Comparison of ENCODE assay signal across 21 cellular contexts in the genomic region with DNA sequence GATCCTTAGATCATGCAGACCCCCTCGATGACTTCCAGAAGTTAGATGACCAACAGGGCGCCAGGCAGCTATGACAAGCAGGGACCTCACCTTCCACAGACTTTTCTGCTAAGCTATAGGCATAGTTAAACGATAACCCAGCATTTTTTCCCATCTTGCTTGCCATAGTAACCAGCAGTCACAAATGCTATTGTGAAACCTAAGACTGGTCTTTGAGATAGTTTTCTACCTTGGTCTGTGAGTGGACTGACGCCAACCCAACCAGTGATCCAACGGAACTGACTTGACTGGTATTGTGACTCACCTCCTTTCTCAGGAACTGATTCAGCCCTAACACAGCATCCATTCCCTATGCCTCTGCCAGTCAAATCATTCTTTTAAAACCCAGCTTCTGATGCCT.
A peak's percentile ranks its signal among the peaks of the same experiment; 100 is the strongest.
DNase-seq lines count a peak whose midpoint lies in the region; ATAC-seq and TF ChIP-seq lines count a peak whose summit lies in the region.
"Had no signal": no experiment of that assay in that cellular context is flagged by ENCODE, and none has a peak within 500 bp of the region (broad histone marks: within the 10 kb centered on the region; RNA-seq: fewer than 3 reads in every experiment).

No MANE protein-coding gene starts in this region.

- peak; percentile 9 for DNase-seq in 8988T
- peak; percentile 41 for DNase-seq in HT-29 (ENCODE audit: low spot score)
- DNase-seq in T1000 (lab: John Stamatoyannopoulos, UW), result peak; percentile 1
- DNase-seq in fibroblast of mammary gland (ENCODE audit: low read depth), result peak; percentile 0
- no peak for DNase-seq in HuH-7 (ENCODE audit: low spot score)
- DNase-seq: activated CD4-positive, alpha-beta T cell treated with anti-CD3 and anti-CD28 coated beads, Interleukin-2, amount 50 U/mL, for 48 hours; activated naive CD4-positive, alpha-beta T cell treated with anti-CD3 and anti-CD28 coated beads, Interleukin-2, amount 10 ng/mL, durations not matched to agents 7 days and 5 days; activated T-cell treated with anti-CD3 and anti-CD28 coated beads, Interleukin-2, amount 50 U/mL, for 1 hour; brain microvascular endothelial cell; CD4-positive, CD25-positive, alpha-beta regulatory T cell; dermis blood vessel endothelial cell; HCEC 1CT; kidney; NCI-H1930; NCI-H526 treated with DMSO at 0.1 percent for 48 hours had no signal

- no peak overlapping the region for H3K4me3 ChIP-seq in fibroblast of mammary gland (ENCODE audit: control insufficient read depth, low read depth, low read length)
- H3K4me3 ChIP-seq: esophagus muscularis mucosa, hepatocyte, vagina had no signal

- no peak for TF ChIP-seq CTCF in fibroblast of mammary gland (conservative IDR thresholded peaks at IDR 0.05; ENCODE audit: control insufficient read depth, insufficient read depth, low read depth, low read length)

- ATAC-seq in HG02642 (IDR thresholded peaks at IDR 0.05; ENCODE audit: poor library complexity, unreplicated experiment), result no peak
- no peak for ATAC-seq in GM21529 (IDR thresholded peaks at IDR 0.05; ENCODE audit: unreplicated experiment)
- ATAC-seq in HG03520 (IDR thresholded peaks at IDR 0.05; ENCODE audit: unreplicated experiment), result no peak
